Comparison of ENCODE assay signal across 1 cellular context in the genomic region with DNA sequence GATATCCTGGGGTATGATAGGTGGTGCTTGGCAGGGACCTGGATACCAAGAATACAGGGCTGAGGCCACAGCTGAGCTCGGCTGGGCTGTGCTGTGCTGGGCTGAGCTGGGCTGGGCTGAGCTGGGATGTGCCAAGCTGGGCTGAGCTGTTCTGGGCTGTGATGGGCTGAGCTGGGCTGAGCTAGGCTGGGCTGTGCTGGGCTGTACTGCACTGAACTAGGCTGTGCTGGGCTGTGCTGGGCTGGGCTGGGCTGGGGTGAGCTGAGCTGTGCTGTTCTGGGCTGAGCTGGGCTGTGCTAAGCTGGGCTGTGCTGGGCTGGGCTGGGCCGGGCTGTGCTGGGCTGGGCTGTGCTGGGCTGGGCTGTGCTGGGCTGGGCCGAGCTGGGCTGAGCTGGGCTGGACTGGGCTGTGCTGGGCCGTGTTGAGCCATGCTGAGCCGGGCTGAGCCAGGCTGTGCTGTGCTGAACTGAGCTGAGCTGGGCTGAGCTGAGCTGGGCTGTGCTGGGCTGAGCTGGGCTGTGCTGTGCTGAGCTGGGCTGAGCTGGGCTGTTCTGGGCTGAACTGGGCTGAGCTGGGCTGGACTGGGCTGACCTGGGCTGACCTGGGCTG.
TF ChIP-seq lines count a peak whose summit lies in the region.

No MANE protein-coding gene starts in this region.

TF ChIP-seq in K562, 482 proteins besides CTCF, POLR2A, EP300 and RAD21 (continued from another document):
- TF ChIP-seq NR2C2 (CRISPR knock-in tag; IDR thresholded peaks at IDR 0.05) (no peak), NR2C2 (tag; IDR thresholded peaks at IDR 0.05) (no peak), HOXB6 (CRISPR knock-in tag; IDR thresholded peaks at IDR 0.05; ENCODE audit: borderline replicate concordance) (no peak), SUPT5H (IDR thresholded peaks at IDR 0.05) (no peak)
TF ChIP-seq in K562: peak in this region for 0.
